ENCODE assay signal across 8 cellular contexts in the genomic region with DNA sequence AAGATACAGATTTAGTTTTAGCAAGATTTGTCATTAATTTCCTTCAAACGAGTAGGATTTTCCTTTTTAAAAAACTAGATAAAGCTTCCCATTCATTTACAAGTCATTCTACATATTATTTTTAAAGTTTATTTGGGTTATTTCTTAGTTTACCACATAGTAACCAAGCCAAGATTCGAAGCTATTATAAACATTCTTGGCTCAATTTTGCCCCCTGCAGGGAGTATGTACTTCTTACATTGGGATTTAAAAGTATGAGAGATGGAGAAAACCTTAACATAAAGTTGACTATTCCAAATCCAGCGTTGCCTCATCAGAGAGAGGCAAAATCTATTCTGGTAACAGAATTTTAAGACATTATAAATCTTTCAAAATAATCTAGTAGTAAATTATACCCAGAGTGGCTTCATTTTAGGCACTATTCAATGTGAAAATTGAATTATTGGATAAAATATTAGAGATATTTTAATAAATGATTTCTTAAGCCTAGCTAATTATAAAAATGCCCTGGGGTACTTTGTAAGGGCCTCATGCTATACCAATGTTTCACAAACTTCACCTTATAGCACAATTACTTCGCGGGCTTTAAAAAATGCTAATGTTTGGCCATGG. TPM values are rescaled to one million over a fixed set of nuclear protein-coding genes. Genes with fewer than 3 reads are reported as not detected.
DNase-seq lines count a peak whose midpoint lies in the region; ATAC-seq, FAIRE-seq and TF ChIP-seq lines count a peak whose summit lies in the region.

No MANE protein-coding gene starts in this region.

- H3K4me2 ChIP-seq in HepG2 (ENCODE audit: low read depth, low read length): no peak overlapping the region

- no peak for FAIRE-seq in HepG2 (lab: Jason Lieb, UNC)

- in situ Hi-C loops in astrocyte of the cerebellum (cut with HindIII; ENCODE audit: low sequenced_read_pairs) (loop anchor here (25.0 kb wide), 1 partner anchor 287 kb away; no protein-coding TSS in a partner anchor), HepG2 (cut with HindIII; ENCODE audit: extremely low pct_ligation_motif_present, low pct_unique_long_range_greater_than_20kb) (loop anchor here (5.0 kb wide), 1 partner anchor 287 kb away; no protein-coding TSS in a partner anchor)

- no peak for TF ChIP-seq RAD21 in HepG2 (CRISPR knock-in tag; IDR thresholded peaks at IDR 0.05)

- no peak overlapping the region for H3K27ac ChIP-seq in HepG2 (ENCODE audit: extremely low read length, insufficient read depth, low read length)

- 22% methylated on average over 5 of the region's 5 CpGs for WGBS in HepG2 (ENCODE audit: low lambda C conversion rate)

- no peaks in the 10 kb centered on the region for H3K36me3 ChIP-seq in HepG2 (replicated peaks in 1 of 2; ENCODE audit: control insufficient read depth in 1 of 2, insufficient read depth in 2 of 2, low read length in 2 of 2)

- CTCF ChIA-PET in HepG2 (lab: Yijun Ruan, JAX; ENCODE audit: low intra/inter-chr PET ratio, low total read pairs): interaction anchor here (0.9 to 2.2 kb wide), 2 partner anchors 285 to 934 kb away, joined by 3 to 12 read pairs; no protein-coding TSS in a partner anchor

- POLR2A ChIA-PET in HepG2 (lab: Yijun Ruan, JAX): no interaction called here

- BruUV-seq in HepG2 (replicated peaks; lab: Mats Ljungman, UMichigan): no TSS peak

- no peaks in the 10 kb centered on the region for H4K20me1 ChIP-seq in HepG2 (ENCODE audit: insufficient read depth, low read length)

- ATAC-seq in HepG2: no peak

- peak; percentile 42 for DNase-seq in DMS53 treated with DMSO at 0.1 percent for 48 hours (lab: John Stamatoyannopoulos, UW; ENCODE audit: unreplicated experiment)
- peak; percentile 3 for DNase-seq in HuH-7 (ENCODE audit: low spot score)
- DNase-seq in astrocyte of the cerebellum (ENCODE audit: low read depth): peak; percentile 85
- no peak for DNase-seq in HepG2 (ENCODE audit: low spot score)
- DNase-seq in NCI-H128 (lab: John Stamatoyannopoulos, UW; ENCODE audit: unreplicated experiment): no peak
- DNase-seq in GOT3 (lab: John Stamatoyannopoulos, UW): no peak
- DNase-seq in NCI-H1048 (lab: John Stamatoyannopoulos, UW): no peak
- DNase-seq in activated CD4-positive, alpha-beta T cell treated with anti-CD3 and anti-CD28 coated beads for 1 hour: no peak

- intact Hi-C loops in HepG2 (cut with micrococcal nuclease; ENCODE audit: unreplicated experiment): loop anchor here (1.0 kb wide), 2 partner anchors 286 to 624 kb away; no protein-coding TSS in a partner anchor

- TF ChIP-seq POLR2A in HepG2 (IDR thresholded peaks at IDR 0.05; ENCODE audit: insufficient read depth in 1 of 2, low read depth in 2 of 2, low read length in 2 of 2): no peak

- peaks cover 12% of the 10 kb centered on the region for H3K9me3 ChIP-seq in HepG2 (ENCODE audit: low read length)

- peak; percentile 34 for TF ChIP-seq CTCF in astrocyte of the cerebellum (IDR thresholded peaks at IDR 0.05; ENCODE audit: low read depth, low read length, missing control alignments)
- TF ChIP-seq CTCF in HepG2 (CRISPR knock-in tag; IDR thresholded peaks at IDR 0.05): peak; percentile 22; the same call in 1 of the 2 replicates

- no peaks in the 10 kb centered on the region for H3K79me2 ChIP-seq in HepG2 (ENCODE audit: insufficient read depth, low read length)

- H3K4me3 ChIP-seq in astrocyte of the cerebellum (ENCODE audit: low read depth, low read length) (no peak overlapping the region), HepG2 (replicated peaks in 1 of 3; ENCODE audit: insufficient read depth in 1 of 3, low read depth in 2 of 3, low read length in 3 of 3) (no peak overlapping the region)

- H3K9ac ChIP-seq in HepG2 (ENCODE audit: insufficient read depth, low read depth, low read length): no peak overlapping the region

- no peak overlapping the region for H2AFZ ChIP-seq in HepG2 (ENCODE audit: low read length)

- TF ChIP-seq EP300 in HepG2 (IDR thresholded peaks at IDR 0.05; ENCODE audit: low read depth in 2 of 2, low read length in 2 of 2) (no peak), HepG2 (CRISPR knock-in tag; IDR thresholded peaks at IDR 0.05; ENCODE audit: borderline replicate concordance) (no peak)

- no peaks in the 10 kb centered on the region for H3K27me3 ChIP-seq in HepG2 (ENCODE audit: control insufficient read depth in 1 of 2, insufficient read depth in 2 of 2, low read length in 2 of 2)

- H3K4me1 ChIP-seq in HepG2 (ENCODE audit: insufficient read depth, low read length): no peaks in the 10 kb centered on the region

TF ChIP-seq in HepG2, 621 proteins besides CTCF, POLR2A, EP300 and RAD21:
- peak; percentile 39 for TF ChIP-seq STAG1 (CRISPR knock-in tag; IDR thresholded peaks at IDR 0.05)
- no peak for TF ChIP-seq MED8 (CRISPR knock-in tag; IDR thresholded peaks at IDR 0.05; ENCODE audit: insufficient replicate concordance)

RNA-seq across cellular contexts. Expression of a gene that starts 39.1 kb away (rescaled TPM):
- total RNA-seq in HepG2 (2016; rRNA removed; fragmentation: Illumina TruSeq; extraction: Trizol): not detected in 2 replicates
- total RNA-seq in HepG2 (2016; cell fraction: cytosol; rRNA removed; fragmentation: Illumina TruSeq; extraction: Trizol; ENCODE audit: low read depth): not detected in 2 replicates
- not detected in 2 replicates for total RNA-seq in HepG2 (2016; cell fraction: insoluble cytoplasmic fraction; rRNA removed; fragmentation: Illumina TruSeq; extraction: Trizol)
- total RNA-seq in HepG2 (2016; cell fraction: membrane; rRNA removed; fragmentation: Illumina TruSeq; extraction: Trizol): not detected in 2 replicates
- total RNA-seq in HepG2 (2016; cell fraction: nucleus; rRNA removed; fragmentation: Illumina TruSeq; extraction: Trizol): 0.09 TPM in 1 of 2 replicates, not detected in the other
- under 0.01 TPM in 1 of 2 replicates, not detected in the other for polyA plus RNA-seq in HepG2 (2011; rRNA removed)
- not detected in 2 replicates for polyA plus RNA-seq in HepG2 (2011; cell fraction: cytosol; rRNA removed)
- not detected in 2 replicates for polyA plus RNA-seq in HepG2 (2011; cell fraction: nucleus; rRNA removed)
- polyA plus RNA-seq in HepG2 (2012): not detected in 2 replicates
- not detected in 2 replicates for polyA plus RNA-seq in HepG2 (2016; cell fraction: cytosol; fragmentation: Illumina TruSeq; extraction: Trizol; ENCODE audit: low read depth)
- polyA plus RNA-seq in HepG2 (2016; cell fraction: insoluble cytoplasmic fraction; fragmentation: Illumina TruSeq; extraction: Trizol; ENCODE audit: low read depth): not detected in 2 replicates
- not detected in 2 replicates for polyA plus RNA-seq in HepG2 (2016; cell fraction: membrane; fragmentation: Illumina TruSeq; extraction: Trizol; ENCODE audit: low read depth)
- polyA plus RNA-seq in HepG2 (2016; cell fraction: nucleus; fragmentation: Illumina TruSeq; extraction: Trizol; ENCODE audit: insufficient read depth, low read depth): not detected in 2 replicates
- 0.04 and 42.7 TPM in 2 replicates for polyA minus RNA-seq in HepG2 (2011; rRNA and poly(A)+ RNA removed; ENCODE audit: low replicate concordance)
- not detected in 2 replicates for polyA minus RNA-seq in HepG2 (2011; cell fraction: cytosol; rRNA and poly(A)+ RNA removed)
- under 0.01 TPM in 1 of 2 replicates, not detected in the other for polyA minus RNA-seq in HepG2 (2011; cell fraction: nucleus; rRNA and poly(A)+ RNA removed)

Comparison
In these comparisons a context has a peak if more than half of its experiments do, and no peak if none do; other contexts are left out.
1. DNase-seq: peak in DMS53 treated with DMSO at 0.1 percent for 48 hours (single experiment), HuH-7 (single experiment) and astrocyte of the cerebellum (single experiment); none in HepG2 (single experiment), NCI-H128 (single experiment), GOT3 (single experiment), NCI-H1048 (single experiment) and activated CD4-positive, alpha-beta T cell treated with anti-CD3 and anti-CD28 coated beads for 1 hour (single experiment).